ENCODE assay signal across 27 cellular contexts in the genomic region with DNA sequence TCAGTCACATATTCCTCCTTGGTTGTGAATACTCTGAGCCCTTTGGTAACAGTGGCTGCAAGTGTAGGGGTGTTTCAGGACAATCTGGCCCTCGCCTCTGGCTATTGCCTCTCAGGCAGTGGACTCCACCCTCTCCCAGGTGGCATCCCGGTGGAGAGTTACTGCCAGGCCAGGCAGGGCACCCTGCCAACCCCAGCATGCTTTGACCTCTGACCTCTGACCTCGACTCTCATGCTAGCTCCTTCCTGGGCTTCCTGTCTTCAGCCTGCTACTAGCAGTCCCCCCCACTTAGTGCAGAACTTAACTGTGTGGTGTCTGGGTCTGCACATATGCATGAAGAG. TPM values are rescaled to one million over a fixed set of nuclear protein-coding genes. Genes with fewer than 3 reads are reported as not detected.
A peak's percentile ranks its signal among the peaks of the same experiment; 100 is the strongest.
DNase-seq lines count a peak whose midpoint lies in the region; ATAC-seq and TF ChIP-seq lines count a peak whose summit lies in the region.
"Had no signal": no experiment of that assay in that cellular context is flagged by ENCODE, and none has a peak within 500 bp of the region (broad histone marks: within the 10 kb centered on the region; RNA-seq: fewer than 3 reads in every experiment).

No MANE protein-coding gene starts in this region.

- H3K9ac ChIP-seq in subcutaneous abdominal adipose tissue (ENCODE audit: low read length in 5 of 5): peak overlapping the region in 1 of 5 donors; percentile 0

- TF ChIP-seq POLR2A in body of pancreas (IDR thresholded peaks at IDR 0.05): no peak

- no peak overlapping the region for H3K4me3 ChIP-seq in SJSA1
- no peak overlapping the region for H3K4me3 ChIP-seq in body of pancreas
- H3K4me3 ChIP-seq in right cardiac atrium (ENCODE audit: low read length): no peak overlapping the region
- no peak overlapping the region for H3K4me3 ChIP-seq in subcutaneous abdominal adipose tissue (ENCODE audit: low read depth in 1 of 5, low read length in 5 of 5)
- H3K4me3 ChIP-seq: ascending aorta, thoracic aorta had no signal

- no peak for DNase-seq in SJSA1 (ENCODE audit: low read depth in 1 of 2, low spot score in 2 of 2)
- no peak for DNase-seq in body of pancreas
- peak; percentile 45 to 73 (median 64) for DNase-seq in right cardiac atrium
- DNase-seq in AG08396 (ENCODE audit: low spot score): no peak
- no peak for DNase-seq in COR-L47 (lab: John Stamatoyannopoulos, UW)
- DNase-seq: activated B cell treated with CpG ODN at 0.5 μM for 24 hours; activated CD4-positive, alpha-beta T cell treated with anti-CD3 and anti-CD28 coated beads, Interleukin-2, amount 50 U/mL, for 1 hour; activated CD8-positive, alpha-beta memory T cell treated with anti-CD3 and anti-CD28 coated beads, Interleukin-2, amount 10 ng/mL, durations not matched to agents 7 days and 5 days; activated T-cell treated with anti-CD3 and anti-CD28 coated beads, Interleukin-2, amount 50 U/mL, for 4 hours; caudate nucleus; effector memory CD8-positive, alpha-beta T cell; kidney; mammary epithelial cell; NCI-H2107; NCI-H446; NCI-H774; SIG-M5; stimulated activated CD4-positive, alpha-beta T cell treated with anti-CD3 and anti-CD28 coated beads, Interleukin-2, amount 100 ng/mL, for 24 hours; stimulated activated naive CD8-positive, alpha-beta T cell treated with anti-CD3 and anti-CD28 coated beads, Interleukin-15, Interleukin-2, amounts not matched to agents 100 U/mL and 50 U/mL, for 24 hours had no signal

- TF ChIP-seq CTCF in body of pancreas (IDR thresholded peaks at IDR 0.05): no peak

- H3K36me3 ChIP-seq in SJSA1 (no peaks in the 10 kb centered on the region), body of pancreas (replicated peaks in 1 of 2; ENCODE audit: insufficient read depth in 1 of 2, low read depth in 2 of 2) (no peaks in the 10 kb centered on the region), subcutaneous abdominal adipose tissue (ENCODE audit: control insufficient read depth in 5 of 5, insufficient read depth in 5 of 5, low read length in 5 of 5) (peaks cover 0 to 15% (median 3%) of the 10 kb centered on the region in 5 donors)

- intact Hi-C loops in body of pancreas (cut with DNase I): no loop called here
- intact Hi-C loops in right cardiac atrium (cut with DNase I): loop anchor here in 2 of 4 donors (2.0 to 10.0 kb wide), 2 partner anchors 98 to 102 kb away; partner anchors contain the start of gene C15orf40 (in 2 of the 2)

- H3K9me3 ChIP-seq in SJSA1 (replicated peaks) (no peaks in the 10 kb centered on the region), body of pancreas (no peaks in the 10 kb centered on the region), right cardiac atrium (ENCODE audit: control insufficient read depth, low read length) (no peaks in the 10 kb centered on the region), subcutaneous abdominal adipose tissue (ENCODE audit: control insufficient read depth in 5 of 5, low read length in 5 of 5) (no peaks in the 10 kb centered on the region)
- H3K9me3 ChIP-seq: ascending aorta, thoracic aorta had no signal

- 30 to 46% methylated on average over 3 of the region's 3 CpGs for WGBS in body of pancreas, 2 donors
- 37% methylated on average over 3 of the region's 3 CpGs for whole genome bisulfite sequencing in right cardiac atrium

- H3K27ac ChIP-seq in SJSA1 (peak overlapping the region; percentile 49), body of pancreas (no peak overlapping the region), right cardiac atrium (ENCODE audit: low read length) (peak overlapping the region; percentile 55), subcutaneous abdominal adipose tissue (ENCODE audit: low read depth, low read length) (peak overlapping the region; percentile 54)
- H3K27ac ChIP-seq: C4-2B, thoracic aorta had no signal

- ATAC-seq in body of pancreas: peak; percentile 10
- peak in 1 of 2 donors; percentile 35 for ATAC-seq in right cardiac atrium
- ATAC-seq in GM19455 (IDR thresholded peaks at IDR 0.05; ENCODE audit: unreplicated experiment): no peak
- ATAC-seq: activated CD8-positive, alpha-beta memory T cell treated with anti-CD3 and anti-CD28 coated beads, Interleukin-2, amount 10 ng/mL, durations not matched to agents 7 days and 5 days; activated T-cell treated with anti-CD3 and anti-CD28 coated beads, Interleukin-2, amount 50 U/mL, for 4 hours; effector memory CD8-positive, alpha-beta T cell; Panc1; stimulated activated naive CD8-positive, alpha-beta T cell treated with anti-CD3 and anti-CD28 coated beads, Interleukin-15, Interleukin-2, amounts not matched to agents 100 U/mL and 50 U/mL, for 24 hours had no signal

- H3K4me1 ChIP-seq in SJSA1 (replicated peaks): peaks cover 23% of the 10 kb centered on the region
- H3K4me1 ChIP-seq in body of pancreas: peaks cover 3% of the 10 kb centered on the region
- peaks cover 15% of the 10 kb centered on the region for H3K4me1 ChIP-seq in right cardiac atrium (ENCODE audit: control insufficient read depth, insufficient read depth, low read length)
- peaks cover 3 to 57% (median 31%) of the 10 kb centered on the region in 5 donors for H3K4me1 ChIP-seq in subcutaneous abdominal adipose tissue (ENCODE audit: control insufficient read depth in 5 of 5, insufficient read depth in 5 of 5, low read length in 5 of 5)

- H3K27me3 ChIP-seq in SJSA1 (replicated peaks) (peaks cover 6% of the 10 kb centered on the region; the same call in 1 of the 2 replicates), body of pancreas (peaks cover 0 to 8% of the 10 kb centered on the region in 2 donors), right cardiac atrium (ENCODE audit: control insufficient read depth, insufficient read depth) (no peaks in the 10 kb centered on the region), subcutaneous abdominal adipose tissue (ENCODE audit: control insufficient read depth in 5 of 5, insufficient read depth in 4 of 5, low read length in 5 of 5) (peaks cover 9 to 18% (median 13%) of the 10 kb centered on the region in 5 donors)
- H3K27me3 ChIP-seq: ascending aorta had no signal

RNA-seq across cellular contexts. Expression of gene TM6SF1, which starts 5.5 kb away (rescaled TPM):
- 0.38 and 2.2 TPM in 2 replicates for total RNA-seq in SJSA1 (2014; rRNA removed; shearing (Covaris generic))
- total RNA-seq in body of pancreas (1 to 10 TPM; 1.8 to 2.3 TPM), right cardiac atrium (10 to 100 TPM; 14.8 to 20.9 (median 16.7) TPM)
- 13.8 TPM for polyA plus RNA-seq in right cardiac atrium
- total RNA-seq: G401, renal cortical epithelial cell had no signal
- polyA plus RNA-seq: mammary epithelial cell had no signal

RNA-seq across cellular contexts. Expression of gene BTBD1, which starts 45.9 kb away (rescaled TPM):
- 100 and 122 TPM in 2 replicates for total RNA-seq in SJSA1 (2014; rRNA removed; shearing (Covaris generic))
- total RNA-seq in body of pancreas: 10 to 100 TPM; 24.4 to 37.9 TPM
- total RNA-seq in right cardiac atrium: 100 to 1,000 TPM; 113 to 134 (median 128) TPM
- polyA plus RNA-seq in right cardiac atrium: 47.6 TPM

Comparison
In these comparisons a context has a peak if more than half of its experiments do, and no peak if none do; other contexts are left out.
1. DNase-seq: peak in right cardiac atrium (3 of 3); none in SJSA1 (0 of 2), body of pancreas (0 of 4), AG08396 (single experiment) and COR-L47 (single experiment).
2. H3K27ac ChIP-seq: peak in SJSA1 (single experiment), right cardiac atrium (single experiment) and subcutaneous abdominal adipose tissue (single experiment); none in body of pancreas (0 of 4).